ENCODE assay signal across 15 cellular contexts in the genomic region with DNA sequence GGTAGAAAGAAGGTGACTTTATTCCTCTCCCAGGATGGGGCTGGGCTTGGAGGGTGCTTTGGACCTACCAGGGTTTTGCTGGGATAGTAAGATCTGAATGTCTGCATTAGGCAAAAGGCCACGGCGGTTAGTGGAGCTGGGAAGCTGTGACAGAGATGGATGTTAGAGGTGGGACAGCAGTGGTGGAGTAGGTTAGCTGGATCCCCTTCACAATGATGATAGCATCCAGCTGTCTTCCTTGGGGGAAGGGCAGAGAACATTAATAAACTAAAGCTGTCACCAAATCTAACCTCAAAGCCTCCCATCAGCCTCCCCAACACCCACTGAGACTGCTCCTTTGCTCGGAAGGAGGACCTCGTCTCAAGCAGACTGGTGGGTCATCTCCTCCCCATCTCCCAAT.
A peak's percentile ranks its signal among the peaks of the same experiment; 100 is the strongest.
DNase-seq lines count a peak whose midpoint lies in the region; ATAC-seq and TF ChIP-seq lines count a peak whose summit lies in the region.
"Had no signal": no experiment of that assay in that cellular context is flagged by ENCODE, and none has a peak within 500 bp of the region (broad histone marks: within the 10 kb centered on the region; RNA-seq: fewer than 3 reads in every experiment).

No MANE protein-coding gene starts in this region.

- ATAC-seq in GM21367 (IDR thresholded peaks at IDR 0.05; ENCODE audit: unreplicated experiment): no peak

- H3K79me2 ChIP-seq in smooth muscle cell (ENCODE audit: low read depth): no peaks in the 10 kb centered on the region

- no peak overlapping the region for H2AFZ ChIP-seq in smooth muscle cell (ENCODE audit: low read depth)

- no peak overlapping the region for H3K4me3 ChIP-seq in BLaER1 treated with 17β-estradiol and CSF1 and Interleukin-3, amounts not matched to agents 10 nM and 100 nM
- no peak overlapping the region for H3K4me3 ChIP-seq in fibroblast of mammary gland (ENCODE audit: control insufficient read depth, low read depth, low read length)
- H3K4me3 ChIP-seq in smooth muscle cell: no peak overlapping the region

- no peaks in the 10 kb centered on the region for H4K20me1 ChIP-seq in BLaER1 treated with 17β-estradiol and CSF1 and Interleukin-3, amounts not matched to agents 10 nM and 100 nM
- no peaks in the 10 kb centered on the region for H4K20me1 ChIP-seq in smooth muscle cell (ENCODE audit: low read depth)

- H3K9me3 ChIP-seq in BLaER1 treated with 17β-estradiol and CSF1 and Interleukin-3, amounts not matched to agents 10 nM and 100 nM (replicated peaks in 1 of 11): no peaks in the 10 kb centered on the region
- H3K9me3 ChIP-seq in smooth muscle cell (replicated peaks; ENCODE audit: low read depth): no peaks in the 10 kb centered on the region

- no peak overlapping the region for H3K27ac Mint-ChIP-seq in progenitor cell of endocrine pancreas
- H3K27ac Mint-ChIP-seq: B cell, CD14-positive monocyte, HFFc6, IgD-negative memory B cell had no signal

- H3K9me3 Mint-ChIP-seq in progenitor cell of endocrine pancreas (ENCODE audit: low read depth): no peaks in the 10 kb centered on the region
- H3K9me3 Mint-ChIP-seq: HFFc6 had no signal

- H3K4me2 ChIP-seq in BLaER1 treated with 17β-estradiol and CSF1 and Interleukin-3, amounts not matched to agents 10 nM and 100 nM: peak overlapping the region in 9 of 11 experiments; percentile 20 to 59 (median 41); a peak in 11 of 22 replicates
- peak overlapping the region; percentile 53 for H3K4me2 ChIP-seq in smooth muscle cell

- no peak for TF ChIP-seq CTCF in fibroblast of mammary gland (conservative IDR thresholded peaks at IDR 0.05; ENCODE audit: control insufficient read depth, insufficient read depth, low read depth, low read length)
- no peak for TF ChIP-seq CTCF in smooth muscle cell (IDR thresholded peaks at IDR 0.05; ENCODE audit: borderline replicate concordance, insufficient read depth, poor library complexity, severe bottlenecking)
- TF ChIP-seq CTCF in progenitor cell of endocrine pancreas (IDR thresholded peaks at IDR 0.05; ENCODE audit: unreplicated experiment): no peak

- H3K27ac ChIP-seq in BLaER1 treated with 17β-estradiol and CSF1 and Interleukin-3, amounts not matched to agents 10 nM and 100 nM: no peak overlapping the region
- H3K27ac ChIP-seq in smooth muscle cell (ENCODE audit: low read depth): no peak overlapping the region

- DNase-seq in OCI-M1 (lab: John Stamatoyannopoulos, UW): peak; percentile 79
- peak; percentile 62 for DNase-seq in fibroblast of mammary gland (ENCODE audit: low read depth)
- DNase-seq in smooth muscle cell (lab: John Stamatoyannopoulos, UW; ENCODE audit: unreplicated experiment): no peak
- no peak for DNase-seq in CD1c-positive myeloid dendritic cell (ENCODE audit: extremely low spot score)
- DNase-seq in progenitor cell of endocrine pancreas (ENCODE audit: low spot score, unreplicated experiment): no peak
- DNase-seq: Calu3, DMS 273 treated with DMSO at 0.1 percent for 48 hours, GOT3, HCEC 1CT, HFFc6 had no signal

- H3K4me1 ChIP-seq in BLaER1 treated with 17β-estradiol and CSF1 and Interleukin-3, amounts not matched to agents 10 nM and 100 nM: peaks cover 14 to 45% (median 19%) of the 10 kb centered on the region in 10 experiments
- H3K4me1 ChIP-seq in smooth muscle cell (ENCODE audit: low read depth): peaks cover 12% of the 10 kb centered on the region

- no peaks in the 10 kb centered on the region for H3K36me3 Mint-ChIP-seq in progenitor cell of endocrine pancreas (ENCODE audit: insufficient read depth)
- H3K36me3 Mint-ChIP-seq: CD14-positive monocyte, IgD-negative memory B cell had no signal

- peaks cover 25% of the 10 kb centered on the region for H3K4me1 Mint-ChIP-seq in progenitor cell of endocrine pancreas (ENCODE audit: low read depth)
- H3K4me1 Mint-ChIP-seq: B cell, CD14-positive monocyte, IgD-negative memory B cell had no signal

- H3K9ac ChIP-seq in BLaER1 treated with 17β-estradiol and CSF1 and Interleukin-3, amounts not matched to agents 10 nM and 100 nM: no peak overlapping the region
- H3K9ac ChIP-seq in smooth muscle cell (ENCODE audit: low read depth): no peak overlapping the region

- H3F3A ChIP-seq in smooth muscle cell (ENCODE audit: low read depth): no peaks in the 10 kb centered on the region

- H3K27me3 Mint-ChIP-seq in progenitor cell of endocrine pancreas: peaks cover 6% of the 10 kb centered on the region

- H3K4me3 Mint-ChIP-seq in progenitor cell of endocrine pancreas (ENCODE audit: low read depth): no peak overlapping the region
- H3K4me3 Mint-ChIP-seq: B cell, CD14-positive monocyte, HFFc6, IgD-negative memory B cell had no signal

- no peaks in the 10 kb centered on the region for H3K27me3 ChIP-seq in BLaER1 treated with 17β-estradiol and CSF1 and Interleukin-3, amounts not matched to agents 10 nM and 100 nM
- H3K27me3 ChIP-seq in smooth muscle cell (ENCODE audit: low read depth): peaks cover 4% of the 10 kb centered on the region

- WGBS in smooth muscle cell (ENCODE audit: low lambda C conversion rate): 47% methylated on average over 4 of the region's 4 CpGs

- H3K36me3 ChIP-seq in BLaER1 treated with 17β-estradiol and CSF1 and Interleukin-3, amounts not matched to agents 10 nM and 100 nM: no peaks in the 10 kb centered on the region; a peak in 1 of 22 replicates
- H3K36me3 ChIP-seq in smooth muscle cell (ENCODE audit: low read depth): no peaks in the 10 kb centered on the region

Comparison
In these comparisons a context has a peak if more than half of its experiments do, and no peak if none do; other contexts are left out.
1. DNase-seq: peak in OCI-M1 (single experiment) and fibroblast of mammary gland (single experiment); none in smooth muscle cell (single experiment), CD1c-positive myeloid dendritic cell (single experiment) and progenitor cell of endocrine pancreas (single experiment).